ENCODE assay signal across 1 cellular context in genomic region chr17:43737722-43738121, GRCh38.
TF ChIP-seq lines count a peak whose summit lies in the region.

No MANE protein-coding gene starts in this region.

TF ChIP-seq in GM23338, 12 proteins besides CTCF, POLR2A, EP300 and RAD21 (continued from another document):
- TF ChIP-seq REST (IDR thresholded peaks at IDR 0.05; ENCODE audit: unreplicated experiment) (no peak), NANOG (IDR thresholded peaks at IDR 0.05; ENCODE audit: borderline replicate concordance) (no peak)
